7 cellular contexts compared by ENCODE assay signal in the genomic region with DNA sequence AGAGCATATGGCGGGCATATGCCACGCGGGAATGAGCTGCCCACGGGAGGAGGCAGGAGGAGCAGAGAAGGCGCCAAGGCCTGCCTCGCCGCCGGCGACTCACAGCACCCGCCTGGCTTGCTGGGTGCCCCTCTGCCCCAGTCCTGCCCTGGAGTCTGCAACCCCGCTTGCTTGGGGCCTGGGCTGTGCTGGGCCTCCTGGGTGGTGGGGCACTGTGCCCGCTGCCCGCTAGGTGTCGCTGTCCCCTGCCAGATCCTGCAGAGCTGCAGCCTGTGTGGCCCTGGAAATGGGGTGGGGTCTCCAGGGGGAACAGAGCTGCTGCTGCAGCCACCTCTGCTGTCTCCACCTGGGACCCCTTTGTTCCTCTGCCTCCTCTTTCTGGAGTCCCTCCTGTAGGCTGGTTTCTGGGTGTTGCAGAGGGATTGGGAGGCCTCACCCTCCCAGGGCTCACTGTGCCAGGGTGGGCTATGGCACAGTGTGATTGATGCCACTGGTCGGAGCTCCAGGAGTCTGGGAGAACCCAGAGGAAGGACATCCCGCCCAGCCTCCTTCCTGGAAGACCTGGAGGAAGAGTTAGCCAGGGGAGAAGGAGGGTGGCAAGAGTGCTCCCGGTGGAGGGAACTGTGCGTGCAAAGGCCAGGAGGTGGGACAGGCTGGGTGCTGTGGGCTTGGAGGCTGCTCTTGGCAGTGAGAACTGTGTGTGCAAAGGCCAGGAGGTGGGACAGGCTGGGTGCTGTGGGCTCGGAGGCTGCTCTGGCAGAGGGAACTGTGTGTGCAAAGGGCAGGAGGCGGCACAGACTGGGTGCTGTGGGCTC.
DNase-seq lines count a peak whose midpoint lies in the region; ATAC-seq and TF ChIP-seq lines count a peak whose summit lies in the region.

No MANE protein-coding gene starts in this region.

- ATAC-seq in GM21515 (IDR thresholded peaks at IDR 0.05; ENCODE audit: unreplicated experiment), result no peak

- H3K4me3 ChIP-seq in GM12875 (ENCODE audit: low read depth, low read length) (no peak overlapping the region), LNCaP clone FGC (ENCODE audit: low read depth, low read length) (no peak overlapping the region), choroid plexus epithelial cell (ENCODE audit: low read depth, low read length) (no peak overlapping the region)

- TF ChIP-seq CTCF in GM12875 (IDR thresholded peaks at IDR 0.05; ENCODE audit: borderline replicate concordance, insufficient read depth, low read depth, low read length), result peak; percentile 99
- TF ChIP-seq CTCF in LNCaP clone FGC (IDR thresholded peaks at IDR 0.05; ENCODE audit: control insufficient read depth, extremely low read depth, insufficient read depth), result peak; percentile 93
- peak; percentile 86 for TF ChIP-seq CTCF in choroid plexus epithelial cell (conservative IDR thresholded peaks at IDR 0.05; ENCODE audit: low read depth, low read length)

- DNase-seq in LNCaP clone FGC (ENCODE audit: low read depth) (no peak), choroid plexus epithelial cell (ENCODE audit: low read depth) (peak; percentile 50), medulla oblongata (ENCODE audit: extremely low spot score) (peak; percentile 58)
- peak; percentile 77 for DNase-seq in activated CD4-positive, alpha-beta T cell treated with anti-CD3 and anti-CD28 coated beads for 48 hours
- peak; percentile 26 to 38 for DNase-seq in stimulated activated CD8-positive, alpha-beta memory T cell treated with anti-CD3 and anti-CD28 coated beads, Interleukin-2, amount 100 ng/mL, for 1 hour (ENCODE audit: low read depth in 2 of 2)
